Comparison of ENCODE assay signal across 30 cellular contexts in genomic region chr11:45322111-45322705, GRCh38. TPM values are rescaled to one million over a fixed set of nuclear protein-coding genes. Genes with fewer than 3 reads are reported as not detected.
"Had no signal": no experiment of that assay in that cellular context is flagged by ENCODE, and none has a peak within 500 bp of the region (broad histone marks: within the 10 kb centered on the region; RNA-seq: fewer than 3 reads in every experiment).

No MANE protein-coding gene starts in this region.

- H3K4me1 Mint-ChIP-seq: activated CD4-positive, alpha-beta T cell treated with anti-CD3 and anti-CD28 coated beads for 36 hours; activated CD4-positive, alpha-beta T cell treated with anti-CD3 and anti-CD28 coated beads, Interleukin-2, amount 10 ng/mL, durations not matched to agents 24 days and 14 days; activated naive CD4-positive, alpha-beta T cell treated with anti-CD3 and anti-CD28 coated beads, Interleukin-2, amount 50 U/mL, for 24 hours; activated naive CD8-positive, alpha-beta T cell treated with anti-CD3 and anti-CD28 coated beads for 36 hours; activated naive CD8-positive, alpha-beta T cell treated with anti-CD3 and anti-CD28 coated beads, Interleukin-2, amount 50 U/mL, for 24 hours; activated T-helper 17 cell treated with anti-CD3 and anti-CD28 coated beads, Interleukin-2, amount 50 U/mL, for 72 hours had no signal

- H3K9me3 Mint-ChIP-seq: activated naive CD4-positive, alpha-beta T cell treated with anti-CD3 and anti-CD28 coated beads for 36 hours; activated naive CD4-positive, alpha-beta T cell treated with anti-CD3 and anti-CD28 coated beads, Interleukin-2, amount 50 U/mL, for 24 hours; activated T-helper 17 cell treated with anti-CD3 and anti-CD28 coated beads, Interleukin-2, amount 50 U/mL, for 72 hours; dendritic cell treated with granulocyte-macrophage colony-stimulating factor and Interleukin-4, amounts not matched to agents 40 ng/mL and 50 ng/mL, for 4 days had no signal

- H3K9me3 ChIP-seq: adrenal gland, body of pancreas, colonic mucosa, gastrocnemius medialis had no signal

- DNase-seq: activated CD4-positive, alpha-beta memory T cell treated with anti-CD3 and anti-CD28 coated beads for 36 hours; activated CD4-positive, alpha-beta T cell treated with anti-CD3 and anti-CD28 coated beads for 36 hours; activated CD4-positive, alpha-beta T cell treated with anti-CD3 and anti-CD28 coated beads, Interleukin-2, amount 10 ng/mL, durations not matched to agents 24 days and 14 days; activated CD4-positive, CD25-positive, alpha-beta regulatory T cell; activated CD4-positive, CD25-positive, alpha-beta regulatory T cell treated with anti-CD3 and anti-CD28 coated beads, Interleukin-2, amount 50 U/mL, for 72 hours; activated CD8-positive, alpha-beta T cell treated with anti-CD3 and anti-CD28 coated beads, Interleukin-2, amount 10 ng/mL, durations not matched to agents 7 days and 5 days; activated effector memory CD4-positive, alpha-beta T cell treated with Interleukin-2 at 50 U/mL for 16 hours; activated gamma-delta T cell treated with Interleukin-2 at 50 U/mL for 16 hours; activated naive CD4-positive, alpha-beta T cell treated with anti-CD3 and anti-CD28 coated beads for 36 hours; activated naive CD8-positive, alpha-beta T cell treated with anti-CD3 and anti-CD28 coated beads for 36 hours; activated naive CD8-positive, alpha-beta T cell treated with anti-CD3 and anti-CD28 coated beads, Interleukin-2, amount 50 U/mL, for 24 hours; activated T-cell treated with anti-CD3 and anti-CD28 coated beads, Interleukin-2, amount 50 U/mL, for 4 hours; adrenal gland; amygdala; aorta; body of pancreas; central memory CD4-positive, alpha-beta T cell; cerebellar nuclear complex; colonic mucosa; dorsolateral prefrontal cortex; effector memory CD4-positive, alpha-beta T cell; endodermal cell; foreskin keratinocyte; gastrocnemius medialis; T-helper 1 cell; T-helper 2 cell had no signal

- H3K4me3 Mint-ChIP-seq: activated CD4-positive, alpha-beta memory T cell treated with anti-CD3 and anti-CD28 coated beads for 36 hours; activated CD4-positive, alpha-beta T cell treated with anti-CD3 and anti-CD28 coated beads for 36 hours; activated CD4-positive, alpha-beta T cell treated with anti-CD3 and anti-CD28 coated beads, Interleukin-2, amount 10 ng/mL, durations not matched to agents 24 days and 14 days; activated CD8-positive, alpha-beta T cell treated with anti-CD3 and anti-CD28 coated beads, Interleukin-2, amount 10 ng/mL, durations not matched to agents 7 days and 5 days; activated naive CD4-positive, alpha-beta T cell treated with anti-CD3 and anti-CD28 coated beads for 36 hours; activated naive CD4-positive, alpha-beta T cell treated with anti-CD3 and anti-CD28 coated beads, Interleukin-2, amount 50 U/mL, for 24 hours; activated naive CD8-positive, alpha-beta T cell treated with anti-CD3 and anti-CD28 coated beads for 36 hours; activated naive CD8-positive, alpha-beta T cell treated with anti-CD3 and anti-CD28 coated beads, Interleukin-2, amount 50 U/mL, for 24 hours; activated T-cell treated with anti-CD3 and anti-CD28 coated beads, Interleukin-2, amount 50 U/mL, for 4 hours; activated T-helper 17 cell treated with anti-CD3 and anti-CD28 coated beads, Interleukin-2, amount 50 U/mL, for 72 hours; dendritic cell treated with granulocyte-macrophage colony-stimulating factor and Interleukin-4, amounts not matched to agents 40 ng/mL and 50 ng/mL, for 4 days; endodermal cell had no signal

- H3K27ac Mint-ChIP-seq: activated CD4-positive, alpha-beta memory T cell treated with anti-CD3 and anti-CD28 coated beads for 36 hours; activated CD4-positive, alpha-beta T cell treated with anti-CD3 and anti-CD28 coated beads for 36 hours; activated CD4-positive, alpha-beta T cell treated with anti-CD3 and anti-CD28 coated beads, Interleukin-2, amount 10 ng/mL, durations not matched to agents 24 days and 14 days; activated CD8-positive, alpha-beta T cell treated with anti-CD3 and anti-CD28 coated beads, Interleukin-2, amount 10 ng/mL, durations not matched to agents 7 days and 5 days; activated naive CD4-positive, alpha-beta T cell treated with anti-CD3 and anti-CD28 coated beads for 36 hours; activated naive CD8-positive, alpha-beta T cell treated with anti-CD3 and anti-CD28 coated beads for 36 hours; activated naive CD8-positive, alpha-beta T cell treated with anti-CD3 and anti-CD28 coated beads, Interleukin-2, amount 50 U/mL, for 24 hours; activated T-helper 17 cell treated with anti-CD3 and anti-CD28 coated beads, Interleukin-2, amount 50 U/mL, for 72 hours; dendritic cell treated with granulocyte-macrophage colony-stimulating factor and Interleukin-4, amounts not matched to agents 40 ng/mL and 50 ng/mL, for 4 days; endodermal cell had no signal

- H3K36me3 ChIP-seq: adrenal gland, colonic mucosa, gastrocnemius medialis had no signal

- H3K4me3 ChIP-seq: adrenal gland, body of pancreas, colonic mucosa, dorsolateral prefrontal cortex, gastrocnemius medialis had no signal

- H3K27ac ChIP-seq: adrenal gland, body of pancreas, colonic mucosa, dorsolateral prefrontal cortex, foreskin keratinocyte, gastrocnemius medialis had no signal

- H3K36me3 Mint-ChIP-seq: activated CD4-positive, alpha-beta memory T cell treated with anti-CD3 and anti-CD28 coated beads for 36 hours; activated naive CD4-positive, alpha-beta T cell treated with anti-CD3 and anti-CD28 coated beads, Interleukin-2, amount 50 U/mL, for 24 hours; activated naive CD8-positive, alpha-beta T cell treated with anti-CD3 and anti-CD28 coated beads for 36 hours had no signal

- H3K27me3 ChIP-seq: adrenal gland, colonic mucosa, gastrocnemius medialis had no signal

- H3K4me1 ChIP-seq: adrenal gland, body of pancreas, colonic mucosa, foreskin keratinocyte had no signal

RNA-seq across cellular contexts. Expression of gene SYT13, which starts 36.1 kb away (rescaled TPM):
- total RNA-seq: activated CD4-positive, alpha-beta memory T cell treated with anti-CD3 and anti-CD28 coated beads for 36 hours; activated CD4-positive, alpha-beta T cell treated with anti-CD3 and anti-CD28 coated beads for 36 hours; activated CD4-positive, alpha-beta T cell treated with anti-CD3 and anti-CD28 coated beads, Interleukin-2, amount 10 ng/mL, durations not matched to agents 24 days and 14 days; activated CD8-positive, alpha-beta T cell treated with anti-CD3 and anti-CD28 coated beads, Interleukin-2, amount 10 ng/mL, durations not matched to agents 7 days and 5 days; activated naive CD4-positive, alpha-beta T cell treated with anti-CD3 and anti-CD28 coated beads for 36 hours; activated naive CD8-positive, alpha-beta T cell treated with anti-CD3 and anti-CD28 coated beads for 36 hours; activated T-helper 17 cell treated with anti-CD3 and anti-CD28 coated beads, Interleukin-2, amount 50 U/mL, for 72 hours; esophagus mucosa; foreskin keratinocyte had no signal
- polyA plus RNA-seq: foreskin keratinocyte had no signal
